Comparison of ENCODE assay signal across 24 cellular contexts in genomic region chr1:81329061-81329460, GRCh38.
"Had no signal": no experiment of that assay in that cellular context is flagged by ENCODE, and none has a peak within 500 bp of the region (broad histone marks: within the 10 kb centered on the region; RNA-seq: fewer than 3 reads in every experiment).

No MANE protein-coding gene starts in this region.

- H3K27me3 Mint-ChIP-seq: dendritic cell treated with granulocyte-macrophage colony-stimulating factor and Interleukin-4, amounts not matched to agents 40 ng/mL and 50 ng/mL, for 4 days; memory B cell; natural killer cell treated with Interleukin-12 subunit alpha and Interleukin-12 subunit beta and Interleukin-15 and Interleukin-18, amount 100 ng/mL, for 72 hours; stimulated activated naive B cell treated with anti-CD40 and anti-IgM and Interleukin-4, amounts not matched to agents 10 μg/mL and 1 μg/mL and 100 μg/mL, for 72 hours; stimulated activated naive CD8-positive, alpha-beta T cell treated with anti-CD3 and anti-CD28 coated beads, Interleukin-15, amount 100 ng/mL, for 72 hours had no signal

- H3K9me3 ChIP-seq: esophagus squamous epithelium, left ventricle myocardium inferior, lower lobe of right lung, neutrophil, right atrium auricular region, sigmoid colon, testis, tibial nerve, upper lobe of right lung, vagina had no signal

- H3K36me3 ChIP-seq: esophagus squamous epithelium, left ventricle myocardium inferior, lower lobe of right lung, neutrophil, right atrium auricular region, sigmoid colon, tibial nerve, upper lobe of right lung, vagina had no signal

- H3K27ac ChIP-seq: esophagus squamous epithelium, foreskin keratinocyte, hepatocyte, left ventricle myocardium inferior, lower lobe of right lung, neutrophil, right atrium auricular region, sigmoid colon, skin epidermis, testis, tibial nerve, upper lobe of right lung, vagina had no signal

- H3K9me3 Mint-ChIP-seq: dendritic cell treated with granulocyte-macrophage colony-stimulating factor and Interleukin-4, amounts not matched to agents 40 ng/mL and 50 ng/mL, for 4 days; memory B cell; stimulated activated naive B cell treated with anti-CD40 and anti-IgM and Interleukin-4, amounts not matched to agents 10 μg/mL and 1 μg/mL and 100 μg/mL, for 72 hours had no signal

- DNase-seq: esophagus squamous epithelium; foreskin keratinocyte; kidney; left cardiac atrium; left ventricle myocardium inferior; lower lobe of right lung; midbrain; posterior cingulate gyrus; sigmoid colon; stimulated activated CD4-positive, alpha-beta T cell treated with anti-CD3 and anti-CD28 coated beads, Interleukin-2, amount 100 ng/mL, for 24 hours; stimulated activated CD4-positive, alpha-beta T cell treated with anti-CD3 and anti-CD28 coated beads, Interleukin-4, amount 100 ng/mL, for 4 hours; stimulated activated naive B cell treated with anti-CD40 and anti-IgM and Interleukin-4, amounts not matched to agents 10 μg/mL and 1 μg/mL and 100 μg/mL, for 72 hours; stimulated activated naive CD8-positive, alpha-beta T cell treated with anti-CD3 and anti-CD28 coated beads, Interleukin-15, amount 100 ng/mL, for 72 hours; testis; upper lobe of right lung had no signal

- H3K4me2 ChIP-seq: hepatocyte had no signal

- H3K4me3 Mint-ChIP-seq: dendritic cell treated with granulocyte-macrophage colony-stimulating factor and Interleukin-4, amounts not matched to agents 40 ng/mL and 50 ng/mL, for 4 days; memory B cell; natural killer cell treated with Interleukin-12 subunit alpha and Interleukin-12 subunit beta and Interleukin-15 and Interleukin-18, amount 100 ng/mL, for 72 hours; stimulated activated naive B cell treated with anti-CD40 and anti-IgM and Interleukin-4, amounts not matched to agents 10 μg/mL and 1 μg/mL and 100 μg/mL, for 72 hours; stimulated activated naive CD8-positive, alpha-beta T cell treated with anti-CD3 and anti-CD28 coated beads, Interleukin-15, amount 100 ng/mL, for 72 hours had no signal

- H3K4me1 ChIP-seq: foreskin keratinocyte, lower lobe of right lung, right atrium auricular region, sigmoid colon, testis, tibial nerve, upper lobe of right lung, vagina had no signal

- ATAC-seq: foreskin keratinocyte; left cardiac atrium; lower lobe of right lung; natural killer cell treated with Interleukin-12 subunit alpha and Interleukin-12 subunit beta and Interleukin-15 and Interleukin-18, amount 100 ng/mL, for 72 hours; stimulated activated naive B cell treated with anti-CD40 and anti-IgM and Interleukin-4, amounts not matched to agents 10 μg/mL and 1 μg/mL and 100 μg/mL, for 72 hours; stimulated activated naive CD8-positive, alpha-beta T cell treated with anti-CD3 and anti-CD28 coated beads, Interleukin-15, amount 100 ng/mL, for 72 hours; upper lobe of right lung had no signal

- H3K4me1 Mint-ChIP-seq: memory B cell; stimulated activated naive B cell treated with anti-CD40 and anti-IgM and Interleukin-4, amounts not matched to agents 10 μg/mL and 1 μg/mL and 100 μg/mL, for 72 hours; stimulated activated naive CD8-positive, alpha-beta T cell treated with anti-CD3 and anti-CD28 coated beads, Interleukin-15, amount 100 ng/mL, for 72 hours had no signal

- H3K4me3 ChIP-seq: esophagus squamous epithelium, hepatocyte, left ventricle myocardium inferior, lower lobe of right lung, right atrium auricular region, sigmoid colon, skin epidermis, testis, tibial nerve, upper lobe of right lung, vagina had no signal

- H2AFZ ChIP-seq: hepatocyte had no signal

- H3K36me3 Mint-ChIP-seq: memory B cell; natural killer cell treated with Interleukin-12 subunit alpha and Interleukin-12 subunit beta and Interleukin-15 and Interleukin-18, amount 100 ng/mL, for 72 hours; stimulated activated naive B cell treated with anti-CD40 and anti-IgM and Interleukin-4, amounts not matched to agents 10 μg/mL and 1 μg/mL and 100 μg/mL, for 72 hours had no signal

- H3K27ac Mint-ChIP-seq: dendritic cell treated with granulocyte-macrophage colony-stimulating factor and Interleukin-4, amounts not matched to agents 40 ng/mL and 50 ng/mL, for 4 days; memory B cell; natural killer cell treated with Interleukin-12 subunit alpha and Interleukin-12 subunit beta and Interleukin-15 and Interleukin-18, amount 100 ng/mL, for 72 hours; stimulated activated naive B cell treated with anti-CD40 and anti-IgM and Interleukin-4, amounts not matched to agents 10 μg/mL and 1 μg/mL and 100 μg/mL, for 72 hours; stimulated activated naive CD8-positive, alpha-beta T cell treated with anti-CD3 and anti-CD28 coated beads, Interleukin-15, amount 100 ng/mL, for 72 hours had no signal

- H3K27me3 ChIP-seq: esophagus squamous epithelium, foreskin keratinocyte, hepatocyte, neutrophil, right atrium auricular region, sigmoid colon, testis, tibial nerve, upper lobe of right lung, vagina had no signal

- H3K79me2 ChIP-seq: hepatocyte had no signal
